ENCODE assay signal across 1 cellular context in genomic region chr10:5779753-5780152, GRCh38.
TF ChIP-seq lines count a peak whose summit lies in the region.

No MANE protein-coding gene starts in this region.

TF ChIP-seq in GM23338, 12 proteins besides CTCF, POLR2A, EP300 and RAD21 (continued from another document):
- TF ChIP-seq ZNF462 (CRISPR knock-in tag; IDR thresholded peaks at IDR 0.05) (no peak), POLR2AphosphoS5 (IDR thresholded peaks at IDR 0.05; ENCODE audit: low read depth) (no peak)
